9 cellular contexts compared by ENCODE assay signal in the genomic region with DNA sequence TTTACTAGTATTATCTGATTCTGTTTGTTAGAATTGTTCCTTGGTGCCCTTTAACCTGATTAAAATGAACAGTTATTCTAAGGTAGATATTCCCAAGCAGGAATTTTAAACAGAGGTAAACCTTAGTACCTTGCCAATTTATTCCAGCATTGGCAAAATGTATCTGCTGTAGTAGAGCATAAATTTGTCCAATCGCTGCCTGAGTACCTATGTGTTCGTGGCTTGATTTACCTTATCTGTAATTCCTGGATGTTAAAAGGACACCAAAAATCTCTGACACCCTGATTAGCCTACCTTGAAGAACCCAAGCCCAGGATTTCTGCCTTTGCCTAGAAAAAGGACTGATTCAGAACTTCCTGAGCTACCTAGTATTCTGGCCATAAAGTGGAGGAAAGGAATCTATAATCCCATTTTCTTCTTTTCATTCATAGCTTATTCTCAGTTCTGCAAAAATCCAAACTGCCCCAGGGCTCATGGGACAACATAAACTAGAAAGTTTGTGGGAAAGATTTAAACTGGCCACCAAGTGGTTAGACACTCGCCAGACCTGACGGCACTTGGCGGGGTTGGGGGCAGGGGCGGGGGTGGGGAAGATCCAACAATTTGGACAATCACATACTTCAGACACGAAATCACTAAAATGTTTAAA. TPM values are rescaled to one million over a fixed set of nuclear protein-coding genes. Genes with fewer than 3 reads are reported as not detected.
DNase-seq lines count a peak whose midpoint lies in the region; ATAC-seq, FAIRE-seq and TF ChIP-seq lines count a peak whose summit lies in the region.
"Had no signal": no experiment of that assay in that cellular context is flagged by ENCODE, and none has a peak within 500 bp of the region (broad histone marks: within the 10 kb centered on the region; RNA-seq: fewer than 3 reads in every experiment).

No MANE protein-coding gene starts in this region.

- POLR2A ChIA-PET in GM12878 (lab: Charles Lee): interaction anchor here (0.6 to 2.2 kb wide), 5 partner anchors 16 to 373 kb away, joined by 3 to 22 read pairs (median 3); partner anchors contain the start of gene ZCCHC2

- no peak for FAIRE-seq in GM12878 (lab: Jason Lieb, UNC)

- peak overlapping the region; percentile 41 for H2AFZ ChIP-seq in GM12878 (ENCODE audit: control insufficient read depth, low read depth, low read length)

- H3K4me2 ChIP-seq in GM12878 (ENCODE audit: control insufficient read depth, insufficient read depth): peak overlapping the region; percentile 85

- no peak for TF ChIP-seq CTCF in GM12878 (IDR thresholded peaks at IDR 0.05 in 2 of 3, conservative IDR thresholded peaks at IDR 0.05 in 1 of 3; ENCODE audit: control insufficient read depth in 2 of 3, extremely low read depth in 1 of 3, insufficient read depth in 1 of 3, low read depth in 3 of 3, low read length in 3 of 3)
- no peak for TF ChIP-seq CTCF in prostate gland (IDR thresholded peaks at IDR 0.05)

- H3K79me2 ChIP-seq in GM12878 (ENCODE audit: control insufficient read depth, insufficient read depth, low read length): no peaks in the 10 kb centered on the region

- 67% methylated on average over 7 of the region's 7 CpGs for WGBS in GM12878 (ENCODE audit: insufficient coverage, insufficient replicate concordance, low lambda C conversion rate, missing lambda C conversion rate)
- 63% methylated on average over 7 of the region's 7 CpGs for WGBS in prostate gland
- WGBS in aorta, 2 donors: 60 to 72% methylated on average over 7 of the region's 7 CpGs

- peaks cover 19% of the 10 kb centered on the region for H3K4me1 ChIP-seq in GM12878 (ENCODE audit: control insufficient read depth, insufficient read depth, low read length)
- no peaks in the 10 kb centered on the region for H3K4me1 ChIP-seq in prostate gland (replicated peaks)
- no peaks in the 10 kb centered on the region for H3K4me1 ChIP-seq in aorta (ENCODE audit: control insufficient read depth in 1 of 2, insufficient read depth in 2 of 2, low read length in 2 of 2)

- H3K36me3 ChIP-seq in GM12878 (ENCODE audit: control insufficient read depth in 2 of 2, insufficient read depth in 2 of 2, low read length in 1 of 2): no peaks in the 10 kb centered on the region
- H3K36me3 ChIP-seq in prostate gland: no peaks in the 10 kb centered on the region
- H3K36me3 ChIP-seq in aorta (ENCODE audit: control insufficient read depth in 1 of 2, insufficient read depth in 2 of 2, low read length in 1 of 2): no peaks in the 10 kb centered on the region

- H3K9me3 ChIP-seq in GM12878 (replicated peaks; ENCODE audit: control insufficient read depth, insufficient read depth, low read length) (no peaks in the 10 kb centered on the region; the same call in 2 of the 3 replicates), prostate gland (no peaks in the 10 kb centered on the region), aorta (ENCODE audit: control insufficient read depth, low read length) (no peaks in the 10 kb centered on the region)

- no peaks in the 10 kb centered on the region for H4K20me1 ChIP-seq in GM12878 (ENCODE audit: control insufficient read depth, insufficient read depth)

- peak; percentile 63 for DNase-seq in DMS53 (lab: John Stamatoyannopoulos, UW)
- DNase-seq in DMS53 treated with DMSO at 0.1 percent for 48 hours (lab: John Stamatoyannopoulos, UW; ENCODE audit: unreplicated experiment): no peak
- DNase-seq in GM12878 (ENCODE audit: low read depth, low spot score): no peak
- DNase-seq in prostate gland (ENCODE audit: low spot score): no peak
- no peak for DNase-seq in DMS79 (lab: John Stamatoyannopoulos, UW)
- no peak for DNase-seq in aorta
- DNase-seq in NCI-H1930 (lab: John Stamatoyannopoulos, UW): no peak

- intact Hi-C loops in GM12878 (cut with micrococcal nuclease; ENCODE audit: unreplicated experiment): loop anchor here (2.0 kb wide), 1 partner anchor 16 kb away; the partner anchor contains the start of gene ZCCHC2
- intact Hi-C loops in prostate gland (cut with DNase I): no loop called here
- intact Hi-C loops in aorta (cut with DNase I): no loop called here

- no peak for TF ChIP-seq POLR2A in GM12878 (IDR thresholded peaks at IDR 0.05; ENCODE audit: low read depth, low read length)
- no peak for TF ChIP-seq POLR2A in prostate gland (IDR thresholded peaks at IDR 0.05)

- peak overlapping the region; percentile 90 for H3K27ac ChIP-seq in GM12878 (ENCODE audit: control insufficient read depth, insufficient read depth)
- peak overlapping the region; percentile 76 to 80 for H3K27ac ChIP-seq in prostate gland
- no peak overlapping the region for H3K27ac ChIP-seq in aorta (ENCODE audit: low read depth in 1 of 2, low read length in 2 of 2)
- H3K27ac ChIP-seq: 22Rv1 had no signal

- H3K27me3 ChIP-seq in GM12878 (replicated peaks in 1 of 2; ENCODE audit: control insufficient read depth in 2 of 2, insufficient read depth in 2 of 2, low read length in 1 of 2): no peaks in the 10 kb centered on the region; a peak in 1 of 4 replicates
- H3K27me3 ChIP-seq in prostate gland (replicated peaks; ENCODE audit: insufficient read depth): no peaks in the 10 kb centered on the region
- H3K27me3 ChIP-seq in aorta (ENCODE audit: control insufficient read depth in 1 of 2, insufficient read depth in 2 of 2, low read length in 1 of 2): no peaks in the 10 kb centered on the region

- BruUV-seq in GM12878 (replicated peaks; lab: Mats Ljungman, UMichigan): no TSS peak

- TF ChIP-seq RAD21 in GM12878 (IDR thresholded peaks at IDR 0.05; ENCODE audit: insufficient read depth, low read depth, low read length): no peak

- in situ Hi-C loops in GM12878 (cut with MboI): no loop called here

- no peak for TF ChIP-seq EP300 in GM12878 (IDR thresholded peaks at IDR 0.05; ENCODE audit: borderline replicate concordance in 1 of 2, control insufficient read depth in 1 of 2, low read depth in 2 of 2, low read length in 2 of 2)

- SMC1A ChIA-PET in GM12878 (lab: Charles Lee; ENCODE audit: uncharacterized antibody, unreplicated experiment): interaction anchor here (0.6 to 3.9 kb wide), 4 partner anchors 10 to 194 kb away, joined by 3 to 19 read pairs (median 3); partner anchors contain the start of gene ZCCHC2

- peak; percentile 11 for ATAC-seq in HG03139 (IDR thresholded peaks at IDR 0.05; ENCODE audit: unreplicated experiment)
- peak; percentile 31 for ATAC-seq in GM12878
- ATAC-seq in aorta (ENCODE audit: low FRiP score): no peak

- H3K9ac ChIP-seq in GM12878 (ENCODE audit: control insufficient read depth, insufficient read depth, low read length): peak overlapping the region; percentile 35; the same call in 1 of the 2 replicates

- RAD21 ChIA-PET in GM12878 (lab: Charles Lee; ENCODE audit: unreplicated experiment): interaction anchor here (0.6 to 2.1 kb wide), 4 partner anchors 16 to 545 kb away, joined by 3 to 12 read pairs (median 4); partner anchors contain the start of gene ZCCHC2

- H3K4me3 ChIP-seq in GM12878 (peak overlapping the region; percentile 31; the same call in 1 of the 2 replicates), prostate gland (peak overlapping the region; percentile 17 to 24), aorta (ENCODE audit: low read length in 2 of 2) (peak overlapping the region in 1 of 2 donors; percentile 26)

- CTCF ChIA-PET in GM12878 (lab: Yijun Ruan, JAX): interaction anchor here (1.8 kb wide), 1 partner anchor 16 kb away, joined by 11 read pairs; the partner anchor contains the start of gene ZCCHC2

TF ChIP-seq in GM12878, 131 proteins besides CTCF, POLR2A, EP300 and RAD21:
- TF ChIP-seq NFIC (IDR thresholded peaks at IDR 0.05; ENCODE audit: low read depth, low read length) (peak; percentile 52; the same call in 1 of the 2 replicates), RBBP5 (conservative IDR thresholded peaks at IDR 0.05) (no peak), ZNF217 (IDR thresholded peaks at IDR 0.05) (0 out of 2 replicates have a peak, but pooled peaks have one; percentile 11), IKZF2 (IDR thresholded peaks at IDR 0.05) (peak in 1 of 2 experiments; percentile 13; a peak in 2 of 4 replicates), EED (IDR thresholded peaks at IDR 0.05; ENCODE audit: low read depth) (no peak), SPI1 (IDR thresholded peaks at IDR 0.05; ENCODE audit: borderline replicate concordance, insufficient read depth, low read depth, low read length) (peak; percentile 38; the same call in 1 of the 2 replicates)

RNA-seq across cellular contexts. Expression of gene ZCCHC2, which starts 16.2 kb away (rescaled TPM):
- total RNA-seq in GM12878 (2013; cell fraction: nucleolus; rRNA removed): 33.4 and 36.8 TPM in 2 replicates
- 6.5 and 7.7 TPM in 2 replicates for total RNA-seq in GM12878 (2014; rRNA removed)
- total RNA-seq in GM12878 (2014; rRNA removed; fragmentation: Illumina TruSeq; extraction: Trizol): 9.5 and 9.6 TPM in 2 replicates
- 12.0 and 14.4 TPM in 2 replicates for total RNA-seq in GM12878 (2021)
- 5.0 TPM for polyA plus RNA-seq in GM12878 (2011; ENCODE audit: low read depth)
- polyA plus RNA-seq in GM12878 (2011; rRNA removed): 17.4 and 19.1 TPM in 2 replicates
- 15.6 and 17.7 TPM in 2 replicates for polyA plus RNA-seq in GM12878 (2011; cell fraction: cytosol; rRNA removed)
- polyA plus RNA-seq in GM12878 (2011; cell fraction: nucleus; rRNA removed): 24.6 and 27.5 TPM in 2 replicates
- 10.2 and 11.4 TPM in 2 replicates for polyA plus RNA-seq in GM12878 (2012)
- polyA plus RNA-seq in GM12878 (2014; fragmentation: Illumina TruSeq; extraction: Trizol): 10.6 and 12.7 TPM in 2 replicates
- polyA plus RNA-seq in GM12878 (2014; fragmentation: Nextera tagmentation; extraction: Ambion mirVana): 1 to 10 TPM; 1.7 to 2.7 TPM
- polyA plus RNA-seq in GM12878 (2014; rRNA removed): 8.0 and 10.2 TPM in 2 replicates
- polyA plus RNA-seq in GM12878 (2016; fragmentation: Nextera tagmentation; extraction: Ambion mirVana): 1 to 10 TPM; 2.1 to 2.2 TPM
- 42.4 and 46.8 TPM in 2 replicates for polyA minus RNA-seq in GM12878 (2011; rRNA and poly(A)+ RNA removed)
- polyA minus RNA-seq in GM12878 (2011; cell fraction: cytosol; rRNA and poly(A)+ RNA removed): 12.4 and 14.0 TPM in 2 replicates
- polyA minus RNA-seq in GM12878 (2011; cell fraction: nucleus; rRNA and poly(A)+ RNA removed): 28.9 and 45.7 TPM in 2 replicates
- total RNA-seq in prostate gland: 10 to 100 TPM; 18.7 to 39.4 TPM
- 10 to 100 TPM; 33.5 to 34.7 TPM for total RNA-seq in aorta
- 1 to 10 TPM; 6.9 to 7.0 TPM for polyA plus RNA-seq in aorta

Comparison
In these comparisons a context has a peak if more than half of its experiments do, and no peak if none do; other contexts are left out.
1. H3K27ac ChIP-seq: peak in GM12878 (single experiment) and prostate gland (2 of 2); none in aorta (0 of 2).